1 cellular context compared by ENCODE assay signal in genomic region chr12:89247962-89248361, GRCh38.
TF ChIP-seq lines count a peak whose summit lies in the region.

No MANE protein-coding gene starts in this region.

TF ChIP-seq in GM23338, 12 proteins besides CTCF, POLR2A, EP300 and RAD21 (continued from another document):
- TF ChIP-seq ZNF462 (CRISPR knock-in tag; IDR thresholded peaks at IDR 0.05) (no peak), NANOG (IDR thresholded peaks at IDR 0.05; ENCODE audit: borderline replicate concordance) (no peak), EZH2phosphoT487 (IDR thresholded peaks at IDR 0.05; ENCODE audit: unreplicated experiment) (no peak), ZNF114 (CRISPR knock-in tag; IDR thresholded peaks at IDR 0.05) (no peak), POLR2AphosphoS5 (IDR thresholded peaks at IDR 0.05; ENCODE audit: low read depth) (no peak), CREB1 (CRISPR knock-in tag; IDR thresholded peaks at IDR 0.05; ENCODE audit: low read depth) (no peak), ZNF331 (CRISPR knock-in tag; IDR thresholded peaks at IDR 0.05; ENCODE audit: low read depth) (no peak), JUNB (IDR thresholded peaks at IDR 0.05; ENCODE audit: unreplicated experiment) (no peak)
- TF ChIP-seq, protein P1, sequence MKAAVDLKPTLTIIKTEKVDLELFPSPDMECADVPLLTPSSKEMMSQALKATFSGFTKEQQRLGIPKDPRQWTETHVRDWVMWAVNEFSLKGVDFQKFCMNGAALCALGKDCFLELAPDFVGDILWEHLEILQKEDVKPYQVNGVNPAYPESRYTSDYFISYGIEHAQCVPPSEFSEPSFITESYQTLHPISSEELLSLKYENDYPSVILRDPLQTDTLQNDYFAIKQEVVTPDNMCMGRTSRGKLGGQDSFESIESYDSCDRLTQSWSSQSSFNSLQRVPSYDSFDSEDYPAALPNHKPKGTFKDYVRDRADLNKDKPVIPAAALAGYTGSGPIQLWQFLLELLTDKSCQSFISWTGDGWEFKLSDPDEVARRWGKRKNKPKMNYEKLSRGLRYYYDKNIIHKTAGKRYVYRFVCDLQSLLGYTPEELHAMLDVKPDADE (IDR thresholded peaks at IDR 0.05) = no peak
- TF ChIP-seq, protein P2, sequence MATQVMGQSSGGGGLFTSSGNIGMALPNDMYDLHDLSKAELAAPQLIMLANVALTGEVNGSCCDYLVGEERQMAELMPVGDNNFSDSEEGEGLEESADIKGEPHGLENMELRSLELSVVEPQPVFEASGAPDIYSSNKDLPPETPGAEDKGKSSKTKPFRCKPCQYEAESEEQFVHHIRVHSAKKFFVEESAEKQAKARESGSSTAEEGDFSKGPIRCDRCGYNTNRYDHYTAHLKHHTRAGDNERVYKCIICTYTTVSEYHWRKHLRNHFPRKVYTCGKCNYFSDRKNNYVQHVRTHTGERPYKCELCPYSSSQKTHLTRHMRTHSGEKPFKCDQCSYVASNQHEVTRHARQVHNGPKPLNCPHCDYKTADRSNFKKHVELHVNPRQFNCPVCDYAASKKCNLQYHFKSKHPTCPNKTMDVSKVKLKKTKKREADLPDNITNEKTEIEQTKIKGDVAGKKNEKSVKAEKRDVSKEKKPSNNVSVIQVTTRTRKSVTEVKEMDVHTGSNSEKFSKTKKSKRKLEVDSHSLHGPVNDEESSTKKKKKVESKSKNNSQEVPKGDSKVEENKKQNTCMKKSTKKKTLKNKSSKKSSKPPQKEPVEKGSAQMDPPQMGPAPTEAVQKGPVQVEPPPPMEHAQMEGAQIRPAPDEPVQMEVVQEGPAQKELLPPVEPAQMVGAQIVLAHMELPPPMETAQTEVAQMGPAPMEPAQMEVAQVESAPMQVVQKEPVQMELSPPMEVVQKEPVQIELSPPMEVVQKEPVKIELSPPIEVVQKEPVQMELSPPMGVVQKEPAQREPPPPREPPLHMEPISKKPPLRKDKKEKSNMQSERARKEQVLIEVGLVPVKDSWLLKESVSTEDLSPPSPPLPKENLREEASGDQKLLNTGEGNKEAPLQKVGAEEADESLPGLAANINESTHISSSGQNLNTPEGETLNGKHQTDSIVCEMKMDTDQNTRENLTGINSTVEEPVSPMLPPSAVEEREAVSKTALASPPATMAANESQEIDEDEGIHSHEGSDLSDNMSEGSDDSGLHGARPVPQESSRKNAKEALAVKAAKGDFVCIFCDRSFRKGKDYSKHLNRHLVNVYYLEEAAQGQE (IDR thresholded peaks at IDR 0.05; ENCODE audit: unreplicated experiment) = no peak
TF ChIP-seq in GM23338: peak in this region for 0.
